In genomic region chr11:88359529-88359928, GRCh38 we compare ENCODE assay signal across 10 cellular contexts. TPM values are rescaled to one million over a fixed set of nuclear protein-coding genes. Genes with fewer than 3 reads are reported as not detected.
DNase-seq lines count a peak whose midpoint lies in the region; ATAC-seq, FAIRE-seq and TF ChIP-seq lines count a peak whose summit lies in the region.
"Had no signal": no experiment of that assay in that cellular context is flagged by ENCODE, and none has a peak within 500 bp of the region (broad histone marks: within the 10 kb centered on the region; RNA-seq: fewer than 3 reads in every experiment).

No MANE protein-coding gene starts in this region.

- H3K36me3 ChIP-seq in CD8-positive, alpha-beta T cell (ENCODE audit: insufficient read depth, low read length), result no peaks in the 10 kb centered on the region
- no peaks in the 10 kb centered on the region for H3K36me3 ChIP-seq in H7 (replicated peaks; ENCODE audit: control insufficient read depth, insufficient read depth, low read length)
- no peaks in the 10 kb centered on the region for H3K36me3 ChIP-seq in upper lobe of right lung
- H3K36me3 ChIP-seq in ovary, result no peaks in the 10 kb centered on the region
- no peaks in the 10 kb centered on the region for H3K36me3 ChIP-seq in kidney (ENCODE audit: control insufficient read depth in 1 of 2, insufficient read depth in 2 of 2, low read length in 2 of 2)

- H3K4me1 Mint-ChIP-seq in CD8-positive, alpha-beta T cell (ENCODE audit: low read depth), result peaks cover 34% of the 10 kb centered on the region
- peaks cover 43 to 45% (median 45%) of the 10 kb centered on the region in 3 donors for H3K4me1 Mint-ChIP-seq in T-cell
- H3K4me1 Mint-ChIP-seq: brain had no signal

- no peak overlapping the region for H3K9ac ChIP-seq in kidney (ENCODE audit: low read length in 2 of 2)

- CTCF ChIA-PET in CD8-positive, alpha-beta T cell (lab: Charles Lee), result no interaction called here
- CTCF ChIA-PET in T-cell (lab: Charles Lee), result no interaction called here

- peak overlapping the region; percentile 4 for H3K4me3 Mint-ChIP-seq in CD8-positive, alpha-beta T cell
- H3K4me3 Mint-ChIP-seq in T-cell, result peak overlapping the region in 1 of 3 donors; percentile 18
- H3K4me3 Mint-ChIP-seq: brain had no signal

- 88 to 96% (median 94%) methylated on average over 1 of the region's 1 CpG for WGBS in ovary, 3 donors

- POLR2A ChIA-PET in CD8-positive, alpha-beta T cell (lab: Charles Lee), result interaction anchor here (0.6 kb wide), 1 partner anchor 34 kb away, joined by 3 read pairs; no protein-coding TSS in a partner anchor
- POLR2A ChIA-PET in T-cell (lab: Charles Lee), result no interaction called here

- FAIRE-seq in kidney (lab: Jason Lieb, UNC), result no peak

- no peak for TF ChIP-seq CTCF in CD8-positive, alpha-beta T cell (IDR thresholded peaks at IDR 0.05)
- TF ChIP-seq CTCF in upper lobe of right lung (IDR thresholded peaks at IDR 0.05) (no peak), ovary (IDR thresholded peaks at IDR 0.05) (no peak), kidney (IDR thresholded peaks at IDR 0.05; ENCODE audit: borderline replicate concordance, extremely low read depth, insufficient read depth) (no peak)

- no peak overlapping the region for H3K4me3 ChIP-seq in CD8-positive, alpha-beta T cell (ENCODE audit: low read depth, low read length)
- H3K4me3 ChIP-seq in H7 (ENCODE audit: insufficient read depth, low read depth, low read length) (no peak overlapping the region), upper lobe of right lung (no peak overlapping the region), ovary (no peak overlapping the region), kidney (ENCODE audit: low read length in 2 of 2) (no peak overlapping the region)

- H3K9me3 ChIP-seq in CD8-positive, alpha-beta T cell (ENCODE audit: low read length), result no peaks in the 10 kb centered on the region
- no peaks in the 10 kb centered on the region for H3K9me3 ChIP-seq in upper lobe of right lung
- no peaks in the 10 kb centered on the region for H3K9me3 ChIP-seq in ovary
- H3K9me3 ChIP-seq in kidney (ENCODE audit: control insufficient read depth in 1 of 2, low read length in 2 of 2), result no peaks in the 10 kb centered on the region

- TF ChIP-seq EP300 in ovary (IDR thresholded peaks at IDR 0.05), result no peak

- DNase-seq in CD8-positive, alpha-beta T cell, result no peak
- DNase-seq in T-cell (no peak), H7 (no peak), upper lobe of right lung (no peak), ovary (no peak), kidney (no peak)
- DNase-seq: left cardiac atrium had no signal

- no peaks in the 10 kb centered on the region for H3K36me3 Mint-ChIP-seq in CD8-positive, alpha-beta T cell
- no peaks in the 10 kb centered on the region for H3K36me3 Mint-ChIP-seq in T-cell
- H3K36me3 Mint-ChIP-seq: brain had no signal

- intact Hi-C loops in CD8-positive, alpha-beta T cell (cut with DNase I, micrococcal nuclease), result no loop called here
- intact Hi-C loops in upper lobe of right lung (cut with DNase I) (no loop called here), ovary (cut with DNase I) (no loop called here), kidney (cut with DNase I) (no loop called here)

- no peaks in the 10 kb centered on the region for H3K27me3 ChIP-seq in CD8-positive, alpha-beta T cell (ENCODE audit: insufficient read depth, low read length)
- H3K27me3 ChIP-seq in H7 (ENCODE audit: control insufficient read depth, insufficient read depth, low read length) (no peaks in the 10 kb centered on the region), upper lobe of right lung (no peaks in the 10 kb centered on the region), ovary (no peaks in the 10 kb centered on the region)

- no peak overlapping the region for H3K27ac ChIP-seq in CD8-positive, alpha-beta T cell (ENCODE audit: low read depth, low read length)
- H3K27ac ChIP-seq in upper lobe of right lung (no peak overlapping the region), ovary (no peak overlapping the region), kidney (ENCODE audit: low read depth in 2 of 2, low read length in 2 of 2) (no peak overlapping the region)

- peaks cover 10% of the 10 kb centered on the region for H3K4me1 ChIP-seq in CD8-positive, alpha-beta T cell (ENCODE audit: insufficient read depth, low read length)
- H3K4me1 ChIP-seq in upper lobe of right lung, result peaks cover 14% of the 10 kb centered on the region
- no peaks in the 10 kb centered on the region for H3K4me1 ChIP-seq in ovary (ENCODE audit: insufficient read depth)
- peaks cover 4 to 13% of the 10 kb centered on the region in 2 donors for H3K4me1 ChIP-seq in kidney (ENCODE audit: control insufficient read depth in 1 of 2, insufficient read depth in 1 of 2, low read depth in 1 of 2, low read length in 2 of 2)

- no peak overlapping the region for H3K27ac Mint-ChIP-seq in CD8-positive, alpha-beta T cell
- no peak overlapping the region for H3K27ac Mint-ChIP-seq in T-cell
- H3K27ac Mint-ChIP-seq: brain had no signal

- no peaks in the 10 kb centered on the region for H3K27me3 Mint-ChIP-seq in CD8-positive, alpha-beta T cell (ENCODE audit: low read depth)
- H3K27me3 Mint-ChIP-seq in T-cell, result no peaks in the 10 kb centered on the region
- H3K27me3 Mint-ChIP-seq: brain had no signal

- no peaks in the 10 kb centered on the region for H3K9me3 Mint-ChIP-seq in CD8-positive, alpha-beta T cell
- H3K9me3 Mint-ChIP-seq in T-cell, result no peaks in the 10 kb centered on the region
- H3K9me3 Mint-ChIP-seq: brain had no signal

- peak; percentile 38 for ATAC-seq in CD8-positive, alpha-beta T cell
- peak; percentile 53 for ATAC-seq in GM19351 (IDR thresholded peaks at IDR 0.05; ENCODE audit: unreplicated experiment)
- peak; percentile 71 for ATAC-seq in HG03097 (IDR thresholded peaks at IDR 0.05; ENCODE audit: low FRiP score, unreplicated experiment)
- peak; percentile 37 to 80 (median 75) for ATAC-seq in T-cell (replicated peaks in 1 of 4)
- no peak for ATAC-seq in upper lobe of right lung
- ATAC-seq: left cardiac atrium had no signal

- no peak for TF ChIP-seq POLR2A in ovary (IDR thresholded peaks at IDR 0.05)

RNA-seq across cellular contexts. Expression of gene CTSC, which starts 22.0 kb away (rescaled TPM):
- total RNA-seq in CD8-positive, alpha-beta T cell, result 10 to 100 TPM; 23.5 to 24.8 TPM
- total RNA-seq in T-cell (10 to 100 TPM; 42.7 to 64.5 (median 56.1) TPM), upper lobe of right lung (278 TPM), ovary (10 to 100 TPM; 20.3 to 51.2 (median 29.2) TPM), kidney (187 TPM)
- total RNA-seq in H7 (2014; rRNA removed; shearing (Covaris generic)), result 326 and 329 TPM in 2 replicates
- polyA plus RNA-seq in ovary (100 to 1,000 TPM in 1 of 2 donors, 10 to 100 TPM in 1; 22.0 to 257 TPM), kidney (ENCODE audit: insufficient read depth, low read depth, low replicate concordance) (191 TPM)
